Comparison of ENCODE assay signal across 27 cellular contexts in genomic region chr1:219269171-219269570, GRCh38.
"Had no signal": no experiment of that assay in that cellular context is flagged by ENCODE, and none has a peak within 500 bp of the region (broad histone marks: within the 10 kb centered on the region; RNA-seq: fewer than 3 reads in every experiment).

No MANE protein-coding gene starts in this region.

- H3K27me3 ChIP-seq: ascending aorta, Peyer's patch, SJCRH30 had no signal

- H3K27ac Mint-ChIP-seq: activated CD8-positive, alpha-beta memory T cell treated with anti-CD3 and anti-CD28 coated beads, Interleukin-2, amount 10 ng/mL, durations not matched to agents 7 days and 5 days; activated naive CD4-positive, alpha-beta T cell treated with anti-CD3 and anti-CD28 coated beads, Interleukin-2, amount 50 U/mL, for 24 hours; activated T-cell treated with anti-CD3 and anti-CD28 coated beads, Interleukin-2, amount 50 U/mL, for 24 hours; activated T-helper 1 cell treated with anti-CD3 and anti-CD28 coated beads, Interleukin-12 subunit alpha, Interleukin-12 subunit beta, Interleukin-2, Interleukin-4 antibody, amounts not matched to agents 30 ng/mL and 10 ng/mL and 1 ng/mL, durations not matched to agents 14 hours and 24 hours and 36 hours; T-helper 1 cell treated with Interleukin-12 subunit alpha and Interleukin-12 subunit beta and Interleukin-4 antibody, amounts not matched to agents 30 μg/mL and 1 μg/mL, for 36 hours; WTC11 had no signal

- H3K27me3 Mint-ChIP-seq: activated CD8-positive, alpha-beta memory T cell treated with anti-CD3 and anti-CD28 coated beads, Interleukin-2, amount 10 ng/mL, durations not matched to agents 7 days and 5 days; activated naive CD4-positive, alpha-beta T cell treated with anti-CD3 and anti-CD28 coated beads, Interleukin-2, amount 50 U/mL, for 24 hours; activated T-cell treated with anti-CD3 and anti-CD28 coated beads, Interleukin-2, amount 50 U/mL, for 24 hours had no signal

- H3K9me2 ChIP-seq: SK-N-SH had no signal

- H3K4me3 ChIP-seq: ascending aorta, K562, Peyer's patch, SJCRH30 had no signal

- H3K36me3 ChIP-seq: ascending aorta, Peyer's patch, SJCRH30 had no signal

- H3K36me3 Mint-ChIP-seq: activated CD8-positive, alpha-beta memory T cell treated with anti-CD3 and anti-CD28 coated beads, Interleukin-2, amount 10 ng/mL, durations not matched to agents 7 days and 5 days; WTC11 had no signal

- ATAC-seq: activated CD8-positive, alpha-beta memory T cell treated with anti-CD3 and anti-CD28 coated beads, Interleukin-2, amount 10 ng/mL, durations not matched to agents 7 days and 5 days; K562; WTC11 had no signal

- FAIRE-seq: K562 had no signal

- H3K4me1 ChIP-seq: Peyer's patch, SJCRH30 had no signal

- H3K4me2 ChIP-seq: SK-N-SH had no signal

- H3K4me1 Mint-ChIP-seq: activated CD8-positive, alpha-beta memory T cell treated with anti-CD3 and anti-CD28 coated beads, Interleukin-2, amount 10 ng/mL, durations not matched to agents 7 days and 5 days; activated naive CD4-positive, alpha-beta T cell treated with anti-CD3 and anti-CD28 coated beads, Interleukin-2, amount 50 U/mL, for 24 hours had no signal

- H3K27ac ChIP-seq: ascending aorta, Peyer's patch, RWPE1, SJCRH30 had no signal

- DNase-seq: activated CD4-positive, alpha-beta T cell treated with anti-CD3 and anti-CD28 coated beads for 48 hours; activated CD4-positive, alpha-beta T cell treated with anti-CD3 and anti-CD28 coated beads, Interleukin-2, amount 50 U/mL, for 48 hours; activated CD4-positive, CD25-positive, alpha-beta regulatory T cell treated with anti-CD3 and anti-CD28 coated beads, Interleukin-2, amount 50 U/mL, for 72 hours; activated CD8-positive, alpha-beta memory T cell treated with anti-CD3 and anti-CD28 coated beads, Interleukin-2, amount 10 ng/mL, durations not matched to agents 7 days and 5 days; activated effector memory CD4-positive, alpha-beta T cell treated with Interleukin-2 at 50 U/mL for 16 hours; activated naive CD4-positive, alpha-beta T cell; activated T-cell treated with anti-CD3 and anti-CD28 coated beads, Interleukin-2, amount 50 U/mL, for 24 hours; caudate nucleus; Kasumi-1; NCI-H1930; NCI-H2171 treated with DMSO at 0.1 percent for 48 hours; NCI-H226; NK-92 treated with Interleukin-12 subunit alpha and Interleukin-12 subunit beta, amount 100 ng/mL, for 24 hours; OCI-M1; Peyer's patch; Right ventricle myocardium superior; SJCRH30; SK-N-SH; SW 1271; T-helper 9 cell had no signal

- H3K9ac ChIP-seq: SK-N-SH had no signal

- H3K9me3 Mint-ChIP-seq: activated naive CD4-positive, alpha-beta T cell treated with anti-CD3 and anti-CD28 coated beads, Interleukin-2, amount 50 U/mL, for 24 hours; activated T-cell treated with anti-CD3 and anti-CD28 coated beads, Interleukin-2, amount 50 U/mL, for 24 hours; activated T-helper 1 cell treated with anti-CD3 and anti-CD28 coated beads, Interleukin-12 subunit alpha, Interleukin-12 subunit beta, Interleukin-2, Interleukin-4 antibody, amounts not matched to agents 30 ng/mL and 10 ng/mL and 1 ng/mL, durations not matched to agents 14 hours and 24 hours and 36 hours; T-helper 1 cell treated with Interleukin-12 subunit alpha and Interleukin-12 subunit beta and Interleukin-4 antibody, amounts not matched to agents 30 μg/mL and 1 μg/mL, for 36 hours; WTC11 had no signal

- H3K9me3 ChIP-seq: ascending aorta, Peyer's patch, SJCRH30, SK-N-SH had no signal

- H3K4me3 Mint-ChIP-seq: activated CD8-positive, alpha-beta memory T cell treated with anti-CD3 and anti-CD28 coated beads, Interleukin-2, amount 10 ng/mL, durations not matched to agents 7 days and 5 days; activated naive CD4-positive, alpha-beta T cell treated with anti-CD3 and anti-CD28 coated beads, Interleukin-2, amount 50 U/mL, for 24 hours; activated T-cell treated with anti-CD3 and anti-CD28 coated beads, Interleukin-2, amount 50 U/mL, for 24 hours; activated T-helper 1 cell treated with anti-CD3 and anti-CD28 coated beads, Interleukin-12 subunit alpha, Interleukin-12 subunit beta, Interleukin-2, Interleukin-4 antibody, amounts not matched to agents 30 ng/mL and 10 ng/mL and 1 ng/mL, durations not matched to agents 14 hours and 24 hours and 36 hours; T-helper 1 cell treated with Interleukin-12 subunit alpha and Interleukin-12 subunit beta and Interleukin-4 antibody, amounts not matched to agents 30 μg/mL and 1 μg/mL, for 36 hours; WTC11 had no signal
